Comparison of ENCODE assay signal across 8 cellular contexts in genomic region chr1:21278898-21279819, GRCh38. TPM values are rescaled to one million over a fixed set of nuclear protein-coding genes. Genes with fewer than 3 reads are reported as not detected.
DNase-seq lines count a peak whose midpoint lies in the region; ATAC-seq, FAIRE-seq and TF ChIP-seq lines count a peak whose summit lies in the region.

No MANE protein-coding gene starts in this region.

- no peaks in the 10 kb centered on the region for H3K9me3 ChIP-seq in liver (ENCODE audit: control insufficient read depth in 4 of 4, low read length in 3 of 4)
- H3K9me3 ChIP-seq in HepG2 (ENCODE audit: low read length): no peaks in the 10 kb centered on the region
- H3K9me3 ChIP-seq in aorta (ENCODE audit: control insufficient read depth, low read length): no peaks in the 10 kb centered on the region

- H3K79me2 ChIP-seq in HepG2 (ENCODE audit: insufficient read depth, low read length): no peaks in the 10 kb centered on the region

- CTCF ChIA-PET in HepG2 (lab: Yijun Ruan, JAX; ENCODE audit: low intra/inter-chr PET ratio, low total read pairs) (no interaction called here), Calu3 (lab: Charles Lee) (no interaction called here)

- BruUV-seq in HepG2 (replicated peaks; lab: Mats Ljungman, UMichigan) (no TSS peak), Calu3 (replicated peaks; lab: Mats Ljungman, UMichigan) (no TSS peak)

- TF ChIP-seq EP300 in HepG2 (IDR thresholded peaks at IDR 0.05; ENCODE audit: low read depth in 2 of 2, low read length in 2 of 2) (no peak), HepG2 (CRISPR knock-in tag; IDR thresholded peaks at IDR 0.05; ENCODE audit: borderline replicate concordance) (no peak)

- TF ChIP-seq RAD21 in liver (IDR thresholded peaks at IDR 0.05) (no peak), HepG2 (CRISPR knock-in tag; IDR thresholded peaks at IDR 0.05) (no peak)

- peaks cover 8% of the 10 kb centered on the region for H3K27me3 Mint-ChIP-seq in endothelial cell (ENCODE audit: unreplicated experiment)
- no peaks in the 10 kb centered on the region for H3K27me3 Mint-ChIP-seq in neural crest cell (ENCODE audit: low read depth)
- H3K27me3 Mint-ChIP-seq in Calu3 (ENCODE audit: unreplicated experiment): no peaks in the 10 kb centered on the region

- 77% methylated on average over 25 of the region's 25 CpGs for WGBS in liver
- WGBS in HepG2 (ENCODE audit: low lambda C conversion rate): 96% methylated on average over 24 of the region's 25 CpGs
- WGBS in aorta, 2 donors: 46 to 47% methylated on average over 25 of the region's 25 CpGs

- H3K4me3 Mint-ChIP-seq in endothelial cell (ENCODE audit: unreplicated experiment) (peak overlapping the region; percentile 74), neural crest cell (no peak overlapping the region), Calu3 (ENCODE audit: low read depth, unreplicated experiment) (no peak overlapping the region)

- in situ Hi-C loops in HepG2 (cut with HindIII; ENCODE audit: extremely low pct_ligation_motif_present, low pct_unique_long_range_greater_than_20kb): no loop called here

- no peak for TF ChIP-seq POLR2A in HepG2 (IDR thresholded peaks at IDR 0.05; ENCODE audit: insufficient read depth in 1 of 2, low read depth in 2 of 2, low read length in 2 of 2)

- H3K4me3 ChIP-seq in liver (ENCODE audit: low read depth in 1 of 3, low read length in 3 of 3): peak overlapping the region in 1 of 3 donors; percentile 3
- no peak overlapping the region for H3K4me3 ChIP-seq in HepG2 (replicated peaks in 1 of 3; ENCODE audit: insufficient read depth in 1 of 3, low read depth in 2 of 3, low read length in 3 of 3)
- H3K4me3 ChIP-seq in aorta (ENCODE audit: low read length in 2 of 2): no peak overlapping the region

- DNase-seq in HepG2 (ENCODE audit: low spot score) (no peak), endothelial cell (ENCODE audit: low spot score) (peak; percentile 25), neural crest cell (ENCODE audit: low read depth, low spot score) (no peak), aorta (peak in 1 of 2 donors; percentile 56), Calu3 (no peak)

- intact Hi-C loops in HepG2 (cut with micrococcal nuclease; ENCODE audit: unreplicated experiment) (no loop called here), aorta (cut with DNase I) (no loop called here), Calu3 (cut with micrococcal nuclease; ENCODE audit: unreplicated experiment) (no loop called here)

- no peaks in the 10 kb centered on the region for H4K20me1 ChIP-seq in HepG2 (ENCODE audit: insufficient read depth, low read length)

- no peaks in the 10 kb centered on the region for H3K9me3 Mint-ChIP-seq in endothelial cell (ENCODE audit: unreplicated experiment)
- H3K9me3 Mint-ChIP-seq in neural crest cell: no peaks in the 10 kb centered on the region
- no peaks in the 10 kb centered on the region for H3K9me3 Mint-ChIP-seq in Calu3 (ENCODE audit: low read depth, unreplicated experiment)

- no peak for FAIRE-seq in HepG2 (lab: Jason Lieb, UNC)

- no peak overlapping the region for H3K4me2 ChIP-seq in HepG2 (ENCODE audit: low read depth, low read length)

- H3K9ac ChIP-seq in liver (ENCODE audit: low read depth in 1 of 2, low read length in 2 of 2) (no peak overlapping the region), HepG2 (ENCODE audit: insufficient read depth, low read depth, low read length) (no peak overlapping the region)

- H3K27ac Mint-ChIP-seq in endothelial cell (ENCODE audit: unreplicated experiment): peak overlapping the region; percentile 100
- H3K27ac Mint-ChIP-seq in neural crest cell (ENCODE audit: unreplicated experiment): peak overlapping the region; percentile 35
- no peak overlapping the region for H3K27ac Mint-ChIP-seq in Calu3 (ENCODE audit: unreplicated experiment)

- H2AFZ ChIP-seq in HepG2 (ENCODE audit: low read length): no peak overlapping the region

- H3K27me3 ChIP-seq in liver (ENCODE audit: control insufficient read depth in 4 of 4, insufficient read depth in 4 of 4, low read length in 3 of 4): no peaks in the 10 kb centered on the region
- no peaks in the 10 kb centered on the region for H3K27me3 ChIP-seq in HepG2 (ENCODE audit: control insufficient read depth in 1 of 2, insufficient read depth in 2 of 2, low read length in 2 of 2)
- no peaks in the 10 kb centered on the region for H3K27me3 ChIP-seq in aorta (ENCODE audit: control insufficient read depth in 1 of 2, insufficient read depth in 2 of 2, low read length in 1 of 2)

- TF ChIP-seq CTCF in liver (IDR thresholded peaks at IDR 0.05; ENCODE audit: low read depth, low read length, missing input control) (no peak), HepG2 (CRISPR knock-in tag; IDR thresholded peaks at IDR 0.05) (no peak), endothelial cell (IDR thresholded peaks at IDR 0.05; ENCODE audit: unreplicated experiment) (no peak), neural crest cell (conservative IDR thresholded peaks at IDR 0.05) (no peak), Calu3 (IDR thresholded peaks at IDR 0.05; ENCODE audit: unreplicated experiment) (no peak)

- H3K4me1 ChIP-seq in liver (ENCODE audit: control insufficient read depth in 4 of 4, insufficient read depth in 4 of 4, low read length in 3 of 4) (peaks cover 0 to 9% (median 4%) of the 10 kb centered on the region in 4 donors), HepG2 (ENCODE audit: insufficient read depth, low read length) (peaks cover 28% of the 10 kb centered on the region), aorta (ENCODE audit: control insufficient read depth in 1 of 2, insufficient read depth in 2 of 2, low read length in 2 of 2) (peaks cover 2 to 3% of the 10 kb centered on the region in 2 donors)

- H3K4me1 Mint-ChIP-seq in endothelial cell (ENCODE audit: unreplicated experiment) (peaks cover 74% of the 10 kb centered on the region), neural crest cell (peaks cover 53% of the 10 kb centered on the region), Calu3 (ENCODE audit: low read depth, unreplicated experiment) (peaks cover 10% of the 10 kb centered on the region)

- ATAC-seq in HepG2 (no peak), aorta (ENCODE audit: low FRiP score) (peak; percentile 51), HG02870 (IDR thresholded peaks at IDR 0.05; ENCODE audit: unreplicated experiment) (no peak), HG02973 (IDR thresholded peaks at IDR 0.05; ENCODE audit: unreplicated experiment) (no peak)

- POLR2A ChIA-PET in HepG2 (lab: Yijun Ruan, JAX): interaction anchor here (1.7 kb wide), 1 partner anchor 10 kb away, joined by 4 read pairs; no protein-coding TSS in a partner anchor

- H3K36me3 ChIP-seq in liver (ENCODE audit: control insufficient read depth in 4 of 4, insufficient read depth in 3 of 4, low read depth in 1 of 4, low read length in 3 of 4): peaks cover 0 to 6% (median 1%) of the 10 kb centered on the region in 4 donors
- peaks cover 0 to 2% of the 10 kb centered on the region in 2 experiments; a peak in 1 of 5 replicates for H3K36me3 ChIP-seq in HepG2 (replicated peaks in 1 of 2; ENCODE audit: control insufficient read depth in 1 of 2, insufficient read depth in 2 of 2, low read length in 2 of 2)
- no peaks in the 10 kb centered on the region for H3K36me3 ChIP-seq in aorta (ENCODE audit: control insufficient read depth in 1 of 2, insufficient read depth in 2 of 2, low read length in 1 of 2)

- H3K27ac ChIP-seq in liver (ENCODE audit: low read depth in 1 of 2, low read length in 2 of 2): peak overlapping the region; percentile 70 to 71
- no peak overlapping the region for H3K27ac ChIP-seq in HepG2 (ENCODE audit: extremely low read length, insufficient read depth, low read length)
- peak overlapping the region; percentile 36 to 82 for H3K27ac ChIP-seq in aorta (ENCODE audit: low read depth in 1 of 2, low read length in 2 of 2)

- H3K36me3 Mint-ChIP-seq in endothelial cell (ENCODE audit: low read depth, unreplicated experiment): peaks cover 5% of the 10 kb centered on the region
- no peaks in the 10 kb centered on the region for H3K36me3 Mint-ChIP-seq in neural crest cell (ENCODE audit: low read depth)
- H3K36me3 Mint-ChIP-seq in Calu3 (ENCODE audit: insufficient read depth, unreplicated experiment): peaks cover 20% of the 10 kb centered on the region

TF ChIP-seq in HepG2, 621 proteins besides CTCF, POLR2A, EP300 and RAD21 (continues in another document):
- no peak for TF ChIP-seq ZSCAN12 (CRISPR knock-in tag; IDR thresholded peaks at IDR 0.05)

RNA-seq across cellular contexts. Expression of gene ECE1, which starts 11.1 kb away (rescaled TPM):
- total RNA-seq in liver (10 to 100 TPM; 38.9 to 40.2 TPM), HepG2 (2016; rRNA removed; fragmentation: Illumina TruSeq; extraction: Trizol) (11.1 and 21.2 TPM in 2 replicates), endothelial cell (ENCODE audit: unreplicated experiment) (328 TPM), neural crest cell (38.3 and 40.3 TPM in 2 replicates), aorta (100 to 1,000 TPM; 135 to 155 TPM), Calu3 (2022) (83.0 and 101 TPM in 2 replicates)
- polyA plus RNA-seq in liver (10 to 100 TPM; 29.3 to 46.4 TPM), HepG2 (2011; rRNA removed) (13.5 and 17.0 TPM in 2 replicates), aorta (100 to 1,000 TPM in 1 of 2 donors, 10 to 100 TPM in 1; 12.1 to 112 TPM)
- 3.1 and 4.6 TPM in 2 replicates for total RNA-seq in HepG2 (2016; cell fraction: cytosol; rRNA removed; fragmentation: Illumina TruSeq; extraction: Trizol; ENCODE audit: low read depth)
- 8.0 and 21.1 TPM in 2 replicates for total RNA-seq in HepG2 (2016; cell fraction: insoluble cytoplasmic fraction; rRNA removed; fragmentation: Illumina TruSeq; extraction: Trizol)
- 5.2 and 6.6 TPM in 2 replicates for total RNA-seq in HepG2 (2016; cell fraction: membrane; rRNA removed; fragmentation: Illumina TruSeq; extraction: Trizol)
- total RNA-seq in HepG2 (2016; cell fraction: nucleus; rRNA removed; fragmentation: Illumina TruSeq; extraction: Trizol): 18.9 and 25.8 TPM in 2 replicates
- 7.9 and 8.8 TPM in 2 replicates for polyA plus RNA-seq in HepG2 (2011; cell fraction: cytosol; rRNA removed)
- 20.3 and 20.8 TPM in 2 replicates for polyA plus RNA-seq in HepG2 (2011; cell fraction: nucleus; rRNA removed)
- polyA plus RNA-seq in HepG2 (2012): 23.5 and 24.3 TPM in 2 replicates
- 1.8 TPM in 2 replicates for polyA plus RNA-seq in HepG2 (2016; cell fraction: cytosol; fragmentation: Illumina TruSeq; extraction: Trizol; ENCODE audit: low read depth)
- polyA plus RNA-seq in HepG2 (2016; cell fraction: insoluble cytoplasmic fraction; fragmentation: Illumina TruSeq; extraction: Trizol; ENCODE audit: low read depth): 8.3 and 10.9 TPM in 2 replicates
- 2.8 and 3.4 TPM in 2 replicates for polyA plus RNA-seq in HepG2 (2016; cell fraction: membrane; fragmentation: Illumina TruSeq; extraction: Trizol; ENCODE audit: low read depth)
- polyA plus RNA-seq in HepG2 (2016; cell fraction: nucleus; fragmentation: Illumina TruSeq; extraction: Trizol; ENCODE audit: insufficient read depth, low read depth): 36.4 and 38.3 TPM in 2 replicates
- 34.0 and 41.6 TPM in 2 replicates for polyA minus RNA-seq in HepG2 (2011; rRNA and poly(A)+ RNA removed; ENCODE audit: low replicate concordance)
- polyA minus RNA-seq in HepG2 (2011; cell fraction: cytosol; rRNA and poly(A)+ RNA removed): 9.9 and 11.8 TPM in 2 replicates
- 11.3 and 11.4 TPM in 2 replicates for polyA minus RNA-seq in HepG2 (2011; cell fraction: nucleus; rRNA and poly(A)+ RNA removed)
